In genomic region chr5:149215478-149216042, GRCh38 we compare ENCODE assay signal across 1 cellular context.
TF ChIP-seq lines count a peak whose summit lies in the region.

No MANE protein-coding gene starts in this region.

TF ChIP-seq in HepG2, 621 proteins besides CTCF, POLR2A, EP300 and RAD21 (continued from another document):
- TF ChIP-seq TERF1 (CRISPR knock-in tag; IDR thresholded peaks at IDR 0.05) (no peak), ELK4 (CRISPR knock-in tag; IDR thresholded peaks at IDR 0.05; ENCODE audit: borderline replicate concordance) (no peak), SAFB2 (CRISPR knock-in tag; IDR thresholded peaks at IDR 0.05; ENCODE audit: borderline replicate concordance, low read depth) (no peak), ZFP36L1 (CRISPR knock-in tag; IDR thresholded peaks at IDR 0.05) (no peak), FOSL1 (CRISPR knock-in tag; IDR thresholded peaks at IDR 0.05; ENCODE audit: borderline replicate concordance) (no peak), CREBL2 (CRISPR knock-in tag; IDR thresholded peaks at IDR 0.05; ENCODE audit: borderline replicate concordance) (no peak), IRF9 (CRISPR knock-in tag; IDR thresholded peaks at IDR 0.05; ENCODE audit: borderline replicate concordance) (no peak)
TF ChIP-seq in HepG2: peak in this region for 0.
